In genomic region chr12:124125472-124125871, GRCh38 we compare ENCODE assay signal across 9 cellular contexts.
DNase-seq lines count a peak whose midpoint lies in the region; ATAC-seq, FAIRE-seq and TF ChIP-seq lines count a peak whose summit lies in the region.
"Had no signal": no experiment of that assay in that cellular context is flagged by ENCODE, and none has a peak within 500 bp of the region (broad histone marks: within the 10 kb centered on the region; RNA-seq: fewer than 3 reads in every experiment).

No MANE protein-coding gene starts in this region.

- peak overlapping the region; percentile 38 for H3K4me2 ChIP-seq in Loucy (ENCODE audit: low read depth, low read length, poor library complexity, severe bottlenecking)

- H3K9ac ChIP-seq in Loucy (ENCODE audit: low read depth, low read length, poor library complexity, severe bottlenecking), result peak overlapping the region; percentile 60

- H3K27me3 ChIP-seq in Loucy (ENCODE audit: insufficient read depth, low read length, poor library complexity, severe bottlenecking) (no peaks in the 10 kb centered on the region), bronchial epithelial cell (ENCODE audit: control insufficient read depth, insufficient read depth, low read length) (no peaks in the 10 kb centered on the region)

- no peaks in the 10 kb centered on the region for H3K79me2 ChIP-seq in Loucy (ENCODE audit: insufficient read depth, low read length)

- H4K20me1 ChIP-seq in Loucy (ENCODE audit: insufficient read depth, low read length, poor library complexity, severe bottlenecking), result no peaks in the 10 kb centered on the region

- no peaks in the 10 kb centered on the region for H3F3A ChIP-seq in Loucy (ENCODE audit: low read depth)

- H2AFZ ChIP-seq in Loucy (ENCODE audit: low read length), result no peak overlapping the region

- no peak for FAIRE-seq in bronchial epithelial cell (lab: Jason Lieb, UNC)
- FAIRE-seq: endothelial cell of umbilical vein had no signal

- H3K36me3 ChIP-seq in Loucy (ENCODE audit: insufficient read depth, low read length) (no peaks in the 10 kb centered on the region), bronchial epithelial cell (ENCODE audit: control insufficient read depth, insufficient read depth, low read length) (no peaks in the 10 kb centered on the region)

- intact Hi-C loops in left cardiac atrium (cut with DNase I), result no loop called here

- TF ChIP-seq CTCF in Loucy (conservative IDR thresholded peaks at IDR 0.05; ENCODE audit: low read length) (no peak), bronchial epithelial cell (IDR thresholded peaks at IDR 0.05; ENCODE audit: insufficient read depth, low read length, severe bottlenecking) (no peak)

- H3K9me3 ChIP-seq in Loucy (ENCODE audit: insufficient read depth, low read depth, low read length), result no peaks in the 10 kb centered on the region

- H3K4me3 ChIP-seq in Loucy (ENCODE audit: low read length, poor library complexity, severe bottlenecking) (no peak overlapping the region), bronchial epithelial cell (ENCODE audit: low read depth, low read length) (no peak overlapping the region)

- peaks cover 12% of the 10 kb centered on the region for H3K4me1 ChIP-seq in Loucy (ENCODE audit: insufficient read depth, low read length, poor library complexity, severe bottlenecking)

- peak; percentile 78 for DNase-seq in bronchial epithelial cell (ENCODE audit: low read depth)
- no peak for DNase-seq in HUDEP-2 (lab: John Stamatoyannopoulos, UW; ENCODE audit: unreplicated experiment in 76 of 76)
- DNase-seq in DMS53 (lab: John Stamatoyannopoulos, UW), result no peak
- DNase-seq in activated effector memory CD4-positive, alpha-beta T cell treated with anti-CD3 and anti-CD28 coated beads, Interleukin-2, amount 50 U/mL, for 16 hours, result no peak
- no peak for DNase-seq in left cardiac atrium

- no peaks in the 10 kb centered on the region for H3K9me2 ChIP-seq in Loucy (replicated peaks; ENCODE audit: low read depth, low read length)

- ATAC-seq in GM18858 (IDR thresholded peaks at IDR 0.05; ENCODE audit: unreplicated experiment) (peak; percentile 72), GM21786 (IDR thresholded peaks at IDR 0.05; ENCODE audit: unreplicated experiment) (peak; percentile 79), left cardiac atrium (no peak)

Comparison
In these comparisons a context has a peak if more than half of its experiments do, and no peak if none do; other contexts are left out.
1. ATAC-seq: peak in GM18858 (single experiment) and GM21786 (single experiment); none in left cardiac atrium (0 of 2).